1 cellular context compared by ENCODE assay signal in the genomic region with DNA sequence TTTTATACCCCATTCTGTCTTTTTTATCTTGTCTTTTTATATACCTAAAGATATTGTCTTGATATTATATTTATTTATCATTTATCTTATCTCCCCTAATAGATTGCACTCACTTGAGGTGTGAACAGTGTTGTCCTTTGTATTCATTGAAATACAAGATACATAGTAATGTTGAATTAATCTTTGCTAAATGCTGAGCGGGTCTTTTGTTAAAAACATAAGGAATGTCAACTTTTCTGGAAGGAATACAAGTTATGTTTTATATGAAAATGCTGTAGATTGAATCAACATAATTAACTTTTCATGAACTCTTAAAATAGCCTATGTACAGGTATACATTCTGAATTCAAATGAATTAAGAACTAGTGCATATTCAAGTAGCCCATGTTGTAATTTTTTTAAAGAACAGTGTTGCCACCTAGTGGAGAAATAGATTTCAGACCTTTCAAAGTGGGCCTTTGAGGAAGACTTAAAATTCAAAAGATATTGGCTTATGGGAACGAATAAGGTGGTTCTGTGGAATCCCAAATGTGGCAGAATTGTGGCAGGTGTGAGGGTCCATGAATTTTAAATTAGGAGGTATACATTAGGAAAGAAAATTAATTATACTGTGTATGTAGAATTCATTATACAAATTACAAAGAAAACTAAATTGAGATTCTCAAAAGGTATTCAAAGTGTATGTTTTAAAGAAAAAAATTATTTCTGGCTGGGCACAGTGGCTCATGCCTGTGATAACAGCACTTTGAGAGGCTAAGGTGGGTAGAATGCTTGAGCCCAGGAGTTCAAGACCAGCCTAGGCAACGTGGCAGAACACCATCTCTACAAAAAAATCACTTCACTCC.
TF ChIP-seq lines count a peak whose summit lies in the region.

No MANE protein-coding gene starts in this region.

TF ChIP-seq in H1, 55 proteins besides CTCF, POLR2A, EP300 and RAD21:
- TF ChIP-seq ZNF274 (IDR thresholded peaks at IDR 0.05; ENCODE audit: borderline replicate concordance, extremely low read depth, low read length) = no peak
- no peak for TF ChIP-seq TAF1 (IDR thresholded peaks at IDR 0.05; ENCODE audit: low read depth, low read length)
- no peak for TF ChIP-seq SUZ12 (IDR thresholded peaks at IDR 0.05; ENCODE audit: low read length)
- no peak for TF ChIP-seq HDAC6 (IDR thresholded peaks at IDR 0.05; ENCODE audit: low read depth, low read length)
- no peak for TF ChIP-seq TAF7 (optimal IDR thresholded peaks at IDR 0.05; ENCODE audit: borderline replicate concordance, low read depth, low read length)
- TF ChIP-seq, protein P1, sequence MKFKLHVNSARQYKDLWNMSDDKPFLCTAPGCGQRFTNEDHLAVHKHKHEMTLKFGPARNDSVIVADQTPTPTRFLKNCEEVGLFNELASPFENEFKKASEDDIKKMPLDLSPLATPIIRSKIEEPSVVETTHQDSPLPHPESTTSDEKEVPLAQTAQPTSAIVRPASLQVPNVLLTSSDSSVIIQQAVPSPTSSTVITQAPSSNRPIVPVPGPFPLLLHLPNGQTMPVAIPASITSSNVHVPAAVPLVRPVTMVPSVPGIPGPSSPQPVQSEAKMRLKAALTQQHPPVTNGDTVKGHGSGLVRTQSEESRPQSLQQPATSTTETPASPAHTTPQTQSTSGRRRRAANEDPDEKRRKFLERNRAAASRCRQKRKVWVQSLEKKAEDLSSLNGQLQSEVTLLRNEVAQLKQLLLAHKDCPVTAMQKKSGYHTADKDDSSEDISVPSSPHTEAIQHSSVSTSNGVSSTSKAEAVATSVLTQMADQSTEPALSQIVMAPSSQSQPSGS (IDR thresholded peaks at IDR 0.05; ENCODE audit: low read length) = no peak
- no peak for TF ChIP-seq GTF2F1 (IDR thresholded peaks at IDR 0.05; ENCODE audit: borderline replicate concordance, low read depth, low read length)
- TF ChIP-seq CHD1 (IDR thresholded peaks at IDR 0.05; ENCODE audit: low read depth, low read length) = no peak
- TF ChIP-seq SIRT6 (IDR thresholded peaks at IDR 0.05; ENCODE audit: low read length) = no peak
- TF ChIP-seq RNF2 (IDR thresholded peaks at IDR 0.05; ENCODE audit: borderline replicate concordance, low read depth, low read length, missing control alignments, poor library complexity, severe bottlenecking) = no peak
- TF ChIP-seq, protein P2, sequence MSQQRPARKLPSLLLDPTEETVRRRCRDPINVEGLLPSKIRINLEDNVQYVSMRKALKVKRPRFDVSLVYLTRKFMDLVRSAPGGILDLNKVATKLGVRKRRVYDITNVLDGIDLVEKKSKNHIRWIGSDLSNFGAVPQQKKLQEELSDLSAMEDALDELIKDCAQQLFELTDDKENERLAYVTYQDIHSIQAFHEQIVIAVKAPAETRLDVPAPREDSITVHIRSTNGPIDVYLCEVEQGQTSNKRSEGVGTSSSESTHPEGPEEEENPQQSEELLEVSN (IDR thresholded peaks at IDR 0.05) = no peak
- no peak for TF ChIP-seq HDAC2 (IDR thresholded peaks at IDR 0.05; ENCODE audit: borderline replicate concordance in 1 of 2, low read depth in 2 of 2, low read length in 2 of 2)
- TF ChIP-seq KDM4A (IDR thresholded peaks at IDR 0.05; ENCODE audit: low read depth, low read length, severe bottlenecking) = no peak
- TF ChIP-seq EZH2 (IDR thresholded peaks at IDR 0.05; ENCODE audit: low read depth, low read length, severe bottlenecking) = no peak
- TF ChIP-seq FOSL1 (IDR thresholded peaks at IDR 0.05; ENCODE audit: insufficient read depth, low read depth, low read length) = no peak
- no peak for TF ChIP-seq BRCA1 (IDR thresholded peaks at IDR 0.05; ENCODE audit: low read depth, low read length)
